Comparison of ENCODE assay signal across 13 cellular contexts in the genomic region with DNA sequence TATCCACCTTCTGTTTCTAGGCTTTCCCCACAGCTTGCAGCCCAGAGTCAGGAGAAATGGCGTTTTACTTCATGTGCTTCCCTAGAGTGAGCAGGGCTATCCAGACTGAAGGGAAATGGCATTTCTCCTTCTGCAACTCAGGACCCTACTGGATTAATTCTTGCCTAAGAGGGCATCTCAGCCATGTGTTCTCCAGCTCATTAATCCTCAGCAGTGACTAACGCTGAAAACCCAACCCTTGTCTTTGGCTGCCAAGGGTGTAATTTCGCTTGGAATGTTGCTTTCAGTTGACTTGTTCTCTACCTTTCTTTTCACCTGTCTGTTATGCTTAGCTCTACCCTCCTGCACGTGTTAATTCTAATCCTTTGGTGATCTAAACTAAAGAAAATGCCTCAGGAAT. TPM values are rescaled to one million over a fixed set of nuclear protein-coding genes. Genes with fewer than 3 reads are reported as not detected.
DNase-seq lines count a peak whose midpoint lies in the region; ATAC-seq, FAIRE-seq and TF ChIP-seq lines count a peak whose summit lies in the region.
"Had no signal": no experiment of that assay in that cellular context is flagged by ENCODE, and none has a peak within 500 bp of the region (broad histone marks: within the 10 kb centered on the region; RNA-seq: fewer than 3 reads in every experiment).

No MANE protein-coding gene starts in this region.

- DNase-seq in A673 (ENCODE audit: low spot score) (peak; percentile 46), HT1080 (ENCODE audit: low read depth) (peak; percentile 74), bronchial epithelial cell (ENCODE audit: low read depth) (peak; percentile 92), kidney glomerular epithelial cell (lab: John Stamatoyannopoulos, UW) (peak; percentile 84), DMS 273 (lab: John Stamatoyannopoulos, UW; ENCODE audit: unreplicated experiment) (no peak), NOMO-1 treated with DMSO at 0.1 percent for 48 hours (lab: John Stamatoyannopoulos, UW; ENCODE audit: unreplicated experiment) (no peak)
- DNase-seq: DMS79, H7, naive B cell, upper lobe of right lung had no signal

- peaks cover 25% of the 10 kb centered on the region for H3K4me1 ChIP-seq in A673 (ENCODE audit: insufficient read depth, low read length, poor library complexity, severe bottlenecking)

- no peak for ATAC-seq in GM19397 (IDR thresholded peaks at IDR 0.05; ENCODE audit: unreplicated experiment)
- ATAC-seq in HG02852 (IDR thresholded peaks at IDR 0.05; ENCODE audit: unreplicated experiment), result no peak
- ATAC-seq: activated T-helper 17 cell treated with anti-CD3 and anti-CD28 coated beads, Interleukin-2, amount 50 U/mL, for 72 hours; upper lobe of right lung had no signal

- peak; percentile 97 for FAIRE-seq in bronchial epithelial cell (lab: Jason Lieb, UNC)

- TF ChIP-seq CTCF in A673 (conservative IDR thresholded peaks at IDR 0.05; ENCODE audit: low read depth, low read length) (no peak), bronchial epithelial cell (IDR thresholded peaks at IDR 0.05; ENCODE audit: insufficient read depth, low read length, severe bottlenecking) (no peak)

- POLR2A ChIA-PET in A673 (lab: Charles Lee; ENCODE audit: low non-redundant PET), result no interaction called here

- H3K4me3 ChIP-seq in A673 (ENCODE audit: low read depth, low read length, poor library complexity, severe bottlenecking), result no peak overlapping the region
- no peak overlapping the region for H3K4me3 ChIP-seq in bronchial epithelial cell (ENCODE audit: low read depth, low read length)
- H3K4me3 ChIP-seq: upper lobe of right lung had no signal

- H3K9me3 ChIP-seq in A673 (ENCODE audit: low read depth, low read length, poor library complexity, severe bottlenecking), result no peaks in the 10 kb centered on the region
- H3K9me3 ChIP-seq: upper lobe of right lung had no signal

- H3K27ac ChIP-seq in A673 (ENCODE audit: low read depth, low read length, poor library complexity, severe bottlenecking), result no peak overlapping the region
- H3K27ac ChIP-seq: upper lobe of right lung had no signal

- no TSS peak for BruUV-seq in A673 (replicated peaks; lab: Mats Ljungman, UMichigan)

- H3K27me3 ChIP-seq in A673 (replicated peaks; ENCODE audit: insufficient read depth, low read depth, low read length, poor library complexity) (no peaks in the 10 kb centered on the region), bronchial epithelial cell (ENCODE audit: control insufficient read depth, insufficient read depth, low read length) (no peaks in the 10 kb centered on the region)
- H3K27me3 ChIP-seq: upper lobe of right lung had no signal

- H3K36me3 ChIP-seq in A673 (ENCODE audit: insufficient read depth, low read length, poor library complexity, severe bottlenecking) (no peaks in the 10 kb centered on the region), bronchial epithelial cell (ENCODE audit: control insufficient read depth, insufficient read depth, low read length) (no peaks in the 10 kb centered on the region)
- H3K36me3 ChIP-seq: upper lobe of right lung had no signal

- intact Hi-C loops in A673 (cut with micrococcal nuclease; ENCODE audit: unreplicated experiment), result no loop called here

- CTCF ChIA-PET in A673 (lab: Charles Lee), result no interaction called here

RNA-seq across cellular contexts. Expression of a gene that starts 21.0 kb away (rescaled TPM):
- total RNA-seq in A673 (2021), result 39.9 and 66.5 TPM in 2 replicates
- 58.8 and 248 TPM in 2 replicates for total RNA-seq in HT1080 (2014; rRNA removed; shearing (Covaris generic))
- 380 and 384 TPM in 2 replicates for polyA plus RNA-seq in HT1080 (2015; cell fraction: cytosol; rRNA removed)
- polyA plus RNA-seq in HT1080 (2015; cell fraction: nucleus; rRNA removed), result 358 and 396 TPM in 2 replicates
- 15.6 and 21.3 TPM in 2 replicates for total RNA-seq in bronchial epithelial cell

Comparison
In these comparisons a context has a peak if more than half of its experiments do, and no peak if none do; other contexts are left out.
1. DNase-seq: peak in A673 (single experiment), HT1080 (single experiment), bronchial epithelial cell (single experiment) and kidney glomerular epithelial cell (single experiment); none in DMS 273 (single experiment) and NOMO-1 treated with DMSO at 0.1 percent for 48 hours (single experiment).